7 cellular contexts compared by ENCODE assay signal in genomic region chr4:147168200-147168599, GRCh38.
DNase-seq lines count a peak whose midpoint lies in the region; ATAC-seq, FAIRE-seq and TF ChIP-seq lines count a peak whose summit lies in the region.
"Not testable (repeated sequence)": the region's sequence is repeated elsewhere in the genome, so short reads cannot be mapped to it uniquely, and the experiment has no call there.

No MANE protein-coding gene starts in this region.

- TF ChIP-seq POLR2A in GM12892 (IDR thresholded peaks at IDR 0.05; ENCODE audit: low read depth, low read length), result not testable (repeated sequence)

- ATAC-seq in PC-3, result peak; percentile 84
- not testable (repeated sequence) for ATAC-seq in pancreas

- H3K27ac ChIP-seq in PC-3 (ENCODE audit: low read length), result peak overlapping the region; percentile 48
- H3K27ac ChIP-seq in pancreas; small intestine (ENCODE audit: low read depth in 1 of 2, low read length in 1 of 2): not testable (repeated sequence)

- H3K4me1 ChIP-seq in PC-3 (ENCODE audit: insufficient read depth, low read length); pancreas; small intestine (ENCODE audit: control insufficient read depth in 2 of 2, insufficient read depth in 1 of 2, low read depth in 1 of 2, low read length in 1 of 2): not testable (repeated sequence)

- not testable (repeated sequence) for H3K9me3 ChIP-seq in PC-3 (ENCODE audit: low read length); pancreas; small intestine (ENCODE audit: control insufficient read depth, low read depth)

- H3K79me2 ChIP-seq in PC-3 (ENCODE audit: low read length), result not testable (repeated sequence)

- not testable (repeated sequence) for H3K4me2 ChIP-seq in PC-3 (ENCODE audit: low read length)

- H3F3A ChIP-seq in PC-3 (ENCODE audit: low read length, unreplicated experiment), result not testable (repeated sequence)

- not testable (repeated sequence) for DNase-seq in GM12892 (ENCODE audit: insufficient read length); pancreas; small intestine
- DNase-seq in PC-3, result peak; percentile 67

- not testable (repeated sequence) for H3K9me2 ChIP-seq in PC-3 (replicated peaks; ENCODE audit: low read length)

- CTCF ChIA-PET in PC-3 (lab: Charles Lee), result not testable (repeated sequence)

- intact Hi-C loops in PC-3 (cut with micrococcal nuclease), result not testable (repeated sequence)
- intact Hi-C loops in pancreas (cut with DNase I), result loop anchor here in 1 of 3 donors (10.0 kb wide), 1 partner anchor 417 kb away; no protein-coding TSS in a partner anchor

- BruUV-seq in PC-3 (replicated peaks; lab: Mats Ljungman, UMichigan), result not testable (repeated sequence)

- not testable (repeated sequence) for H3K4me3 ChIP-seq in PC-3 (ENCODE audit: low read length); pancreas; small intestine (ENCODE audit: low read depth in 1 of 2, low read length in 2 of 2)

- H3K27me3 ChIP-seq in PC-3 (ENCODE audit: low read length); pancreas; small intestine (ENCODE audit: control insufficient read depth in 2 of 2, insufficient read depth in 2 of 2, low read length in 2 of 2): not testable (repeated sequence)

- H4K20me1 ChIP-seq in PC-3 (ENCODE audit: low read length), result not testable (repeated sequence)

- not testable (repeated sequence) for TF ChIP-seq CTCF in PC-3 (conservative IDR thresholded peaks at IDR 0.05; ENCODE audit: low read depth, low read length); pancreas (IDR thresholded peaks at IDR 0.05)

- H2AFZ ChIP-seq in PC-3 (ENCODE audit: low read length), result not testable (repeated sequence)

- FAIRE-seq in A204.1 (lab: Jason Lieb, UNC) (peak; percentile 54), G401.6 (lab: Jason Lieb, UNC) (peak; percentile 33), GM12892 (lab: Jason Lieb, UNC) (peak; percentile 27), colon (lab: Jason Lieb, UNC) (peak; percentile 87), pancreas (lab: Jason Lieb, UNC) (peak; percentile 29), small intestine (lab: Jason Lieb, UNC) (peak; percentile 93)

- POLR2A ChIA-PET in PC-3 (lab: Charles Lee; ENCODE audit: unreplicated experiment), result not testable (repeated sequence)

- not testable (repeated sequence) for H3K36me3 ChIP-seq in PC-3 (ENCODE audit: low read depth, low read length); pancreas; small intestine (ENCODE audit: control insufficient read depth in 2 of 2, insufficient read depth in 2 of 2, low read length in 2 of 2)

- H3K9ac ChIP-seq in PC-3 (ENCODE audit: low read length), result not testable (repeated sequence)
